In the genomic region with DNA sequence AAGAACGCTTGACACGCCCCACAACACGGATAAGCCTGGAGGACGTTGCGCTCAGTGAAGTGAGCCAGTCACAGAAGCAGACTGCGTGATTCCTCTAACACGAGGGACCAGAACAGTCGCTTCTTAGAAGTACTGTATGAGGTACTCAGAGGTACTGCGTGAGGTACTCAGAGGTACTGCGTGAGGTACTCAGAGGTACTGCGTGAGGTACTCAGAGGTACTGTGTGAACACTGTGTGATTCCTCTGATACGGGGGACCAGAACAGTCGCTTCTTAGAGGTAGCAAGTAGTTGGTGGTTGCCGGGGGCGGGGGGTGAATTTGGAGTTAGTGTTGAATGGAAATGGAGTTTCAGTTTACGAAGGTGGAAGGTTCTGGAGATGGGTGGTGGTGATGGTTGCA, we compare ENCODE assay signal across 12 cellular contexts.
"Had no signal": no experiment of that assay in that cellular context is flagged by ENCODE, and none has a peak within 500 bp of the region (broad histone marks: within the 10 kb centered on the region; RNA-seq: fewer than 3 reads in every experiment).

No MANE protein-coding gene starts in this region.

- H3K9me3 Mint-ChIP-seq: activated naive CD4-positive, alpha-beta T cell treated with anti-CD3 and anti-CD28 coated beads, Interleukin-2, amount 50 U/mL, for 24 hours; T-helper 2 cell treated with Interferon-gamma antibody and Interleukin-4, amounts not matched to agents 5 μg/mL and 100 μg/mL, for 36 hours had no signal

- ATAC-seq: activated CD4-positive, CD25-positive, alpha-beta regulatory T cell treated with anti-CD3 and anti-CD28 coated beads, Interleukin-2, amount 50 U/mL, for 24 hours; foreskin keratinocyte; left colon; pancreas had no signal

- H3K27me3 Mint-ChIP-seq: activated naive CD4-positive, alpha-beta T cell treated with anti-CD3 and anti-CD28 coated beads, Interleukin-2, amount 50 U/mL, for 24 hours had no signal

- DNase-seq: activated CD4-positive, alpha-beta T cell treated with anti-CD3 and anti-CD28 coated beads, Interleukin-2, amount 50 U/mL, for 48 hours; foreskin keratinocyte; left colon; mammary epithelial cell; pancreas; stimulated activated CD4-positive, alpha-beta T cell treated with anti-CD3 and anti-CD28 coated beads, Interleukin-4, amount 100 ng/mL, for 1 hour; stimulated activated CD8-positive, alpha-beta memory T cell treated with anti-CD3 and anti-CD28 coated beads, Interleukin-4, amount 100 ng/mL, for 48 hours; stomach had no signal

- H3K27ac Mint-ChIP-seq: activated naive CD4-positive, alpha-beta T cell treated with anti-CD3 and anti-CD28 coated beads, Interleukin-2, amount 50 U/mL, for 24 hours; T-helper 2 cell treated with Interferon-gamma antibody and Interleukin-4, amounts not matched to agents 5 μg/mL and 100 μg/mL, for 36 hours had no signal

- H3K4me3 ChIP-seq: pancreas, stomach, thoracic aorta had no signal

- H3K4me3 Mint-ChIP-seq: activated naive CD4-positive, alpha-beta T cell treated with anti-CD3 and anti-CD28 coated beads, Interleukin-2, amount 50 U/mL, for 24 hours; T-helper 2 cell treated with Interferon-gamma antibody and Interleukin-4, amounts not matched to agents 5 μg/mL and 100 μg/mL, for 36 hours had no signal

- H3K27me3 ChIP-seq: foreskin keratinocyte, pancreas, stomach had no signal
